In the genomic region with DNA sequence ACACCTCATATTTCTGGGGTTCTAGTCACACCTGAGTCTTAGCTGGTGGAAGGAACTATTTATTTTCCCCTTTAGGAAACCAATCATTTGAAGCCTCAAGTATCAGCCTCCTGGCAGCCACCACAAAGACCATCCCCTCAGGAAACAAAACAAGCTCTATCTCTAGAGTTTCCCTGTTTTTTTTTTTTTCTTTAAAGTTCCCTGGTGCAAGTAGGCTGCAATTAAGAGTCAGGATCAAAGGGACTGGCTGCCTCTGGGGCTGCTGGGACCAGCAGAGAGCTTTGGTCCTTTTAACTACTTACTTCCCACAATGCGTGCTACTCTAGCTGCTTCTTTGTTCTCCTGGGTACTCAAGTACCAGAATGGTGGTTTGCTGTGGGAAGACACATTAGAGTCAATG, we compare ENCODE assay signal across 16 cellular contexts.
"Had no signal": no experiment of that assay in that cellular context is flagged by ENCODE, and none has a peak within 500 bp of the region (broad histone marks: within the 10 kb centered on the region; RNA-seq: fewer than 3 reads in every experiment).

No MANE protein-coding gene starts in this region.

- ATAC-seq: activated naive CD8-positive, alpha-beta T cell treated with anti-CD3 and anti-CD28 coated beads, Interleukin-2, amount 50 U/mL, for 24 hours; left ventricle myocardium superior; T-cell had no signal

- H3K27ac Mint-ChIP-seq: activated naive CD4-positive, alpha-beta T cell treated with anti-CD3 and anti-CD28 coated beads for 36 hours; activated naive CD8-positive, alpha-beta T cell treated with anti-CD3 and anti-CD28 coated beads, Interleukin-2, amount 50 U/mL, for 24 hours; activated T-helper 2 cell treated with anti-CD3 and anti-CD28 coated beads, Interferon-gamma antibody, Interleukin-2, Interleukin-4, amounts not matched to agents 10 μg/mL and 5 μg/mL and 100 μg/mL, durations not matched to agents 14 hours and 24 hours and 36 hours; T-cell had no signal

- H3K4me3 Mint-ChIP-seq: activated naive CD4-positive, alpha-beta T cell treated with anti-CD3 and anti-CD28 coated beads for 36 hours; activated naive CD8-positive, alpha-beta T cell treated with anti-CD3 and anti-CD28 coated beads, Interleukin-2, amount 50 U/mL, for 24 hours; T-cell had no signal

- H3K27ac ChIP-seq: ascending aorta, SK-N-MC, testis, uterus had no signal

- H3K4me3 ChIP-seq: ascending aorta, SK-N-MC, skin epidermis, testis, uterus had no signal

- H3K9me3 ChIP-seq: ascending aorta, testis, uterus had no signal

- H3K27me3 Mint-ChIP-seq: activated naive CD8-positive, alpha-beta T cell treated with anti-CD3 and anti-CD28 coated beads, Interleukin-2, amount 50 U/mL, for 24 hours; T-cell had no signal

- H3K36me3 ChIP-seq: uterus had no signal

- H3K27me3 ChIP-seq: ascending aorta, testis, uterus had no signal

- H3K9me3 Mint-ChIP-seq: activated naive CD4-positive, alpha-beta T cell treated with anti-CD3 and anti-CD28 coated beads for 36 hours; activated naive CD8-positive, alpha-beta T cell treated with anti-CD3 and anti-CD28 coated beads, Interleukin-2, amount 50 U/mL, for 24 hours; activated T-helper 2 cell treated with anti-CD3 and anti-CD28 coated beads, Interferon-gamma antibody, Interleukin-2, Interleukin-4, amounts not matched to agents 10 μg/mL and 5 μg/mL and 100 μg/mL, durations not matched to agents 14 hours and 24 hours and 36 hours; T-cell had no signal

- DNase-seq: activated CD4-positive, alpha-beta T cell treated with anti-CD3 and anti-CD28 coated beads, Interleukin-2, amount 50 U/mL, for 1 hour; activated naive CD4-positive, alpha-beta T cell treated with anti-CD3 and anti-CD28 coated beads for 36 hours; activated naive CD8-positive, alpha-beta T cell treated with anti-CD3 and anti-CD28 coated beads, Interleukin-2, amount 50 U/mL, for 24 hours; left ventricle myocardium superior; mesenchymal stem cell; stimulated activated CD4-positive, alpha-beta T cell treated with anti-CD3 and anti-CD28 coated beads, Interleukin-4, amount 100 ng/mL, for 4 hours; stimulated activated CD8-positive, alpha-beta memory T cell treated with anti-CD3 and anti-CD28 coated beads, Interleukin-4, amount 100 ng/mL, for 48 hours; stimulated activated naive CD4-positive, alpha-beta T cell treated with Interleukin-2 at 50 U/mL for 16 hours; T-cell; T-helper 9 cell; testis; uterus had no signal
